ENCODE assay signal across 18 cellular contexts in genomic region chr6:103707596-103708325, GRCh38.
A peak's percentile ranks its signal among the peaks of the same experiment; 100 is the strongest.
DNase-seq lines count a peak whose midpoint lies in the region; ATAC-seq, FAIRE-seq and TF ChIP-seq lines count a peak whose summit lies in the region.
"Had no signal": no experiment of that assay in that cellular context is flagged by ENCODE, and none has a peak within 500 bp of the region (broad histone marks: within the 10 kb centered on the region; RNA-seq: fewer than 3 reads in every experiment).

No MANE protein-coding gene starts in this region.

- H2BK120ac ChIP-seq in trophoblast cell (ENCODE audit: insufficient read depth, low read length, poor library complexity): no peak overlapping the region

- H2BK12ac ChIP-seq in trophoblast cell (ENCODE audit: low read length): no peak overlapping the region

- H4K12ac ChIP-seq in trophoblast cell (ENCODE audit: low read depth, low read length): no peak overlapping the region

- intact Hi-C loops in HCT116 (cut with micrococcal nuclease) (no loop called here), endothelial cell of umbilical vein (cut with micrococcal nuclease) (loop anchor here (10.0 kb wide), 1 partner anchor 683 kb away; no protein-coding TSS in a partner anchor), esophagus muscularis mucosa (cut with DNase I) (no loop called here), prostate gland (cut with DNase I) (no loop called here)

- H3K27ac ChIP-seq in HCT116 (ENCODE audit: low read depth, low read length): no peak overlapping the region
- H3K27ac ChIP-seq in endothelial cell of umbilical vein (ENCODE audit: insufficient read depth, low read depth, low read length): no peak overlapping the region
- H3K27ac ChIP-seq in trophoblast cell (ENCODE audit: low read depth, low read length): no peak overlapping the region
- no peak overlapping the region for H3K27ac ChIP-seq in esophagus muscularis mucosa (replicated peaks in 1 of 4)
- no peak overlapping the region for H3K27ac ChIP-seq in prostate gland
- H3K27ac ChIP-seq: A549, C4-2B, HL-60, KMS-11 had no signal

- no peaks in the 10 kb centered on the region for H3K79me2 ChIP-seq in HCT116 (ENCODE audit: insufficient read depth, low read length)
- no peaks in the 10 kb centered on the region for H3K79me2 ChIP-seq in endothelial cell of umbilical vein (ENCODE audit: control insufficient read depth, insufficient read depth, low read length)
- no peaks in the 10 kb centered on the region for H3K79me2 ChIP-seq in trophoblast cell (ENCODE audit: control insufficient read depth, insufficient read depth, low read length, poor library complexity)

- CTCF ChIA-PET in HCT116 (lab: Charles Lee): no interaction called here
- CTCF ChIA-PET in endothelial cell of umbilical vein (lab: Charles Lee): no interaction called here

- no peaks in the 10 kb centered on the region for H3K79me1 ChIP-seq in trophoblast cell (ENCODE audit: low read length)

- H3K9me1 ChIP-seq in endothelial cell of umbilical vein (replicated peaks; ENCODE audit: control insufficient read depth, extremely low read depth, insufficient read depth, low read length): no peaks in the 10 kb centered on the region

- dilution Hi-C loops in endothelial cell of umbilical vein (cut with MboI; ENCODE audit: extremely low pct_ligation_motif_present, low sequenced_read_pairs): no loop called here

- no peak overlapping the region for H3K18ac ChIP-seq in trophoblast cell (ENCODE audit: low read length)

- no peaks in the 10 kb centered on the region for H3K9me2 ChIP-seq in HCT116 (ENCODE audit: insufficient read depth)

- H3K9ac ChIP-seq in HCT116 (ENCODE audit: low read length) (no peak overlapping the region), endothelial cell of umbilical vein (replicated peaks; ENCODE audit: extremely low read depth, insufficient read depth, low read length) (no peak overlapping the region), trophoblast cell (ENCODE audit: low read length) (no peak overlapping the region)
- H3K9ac ChIP-seq: KMS-11 had no signal

- POLR2A ChIA-PET in HCT116 (lab: Charles Lee): no interaction called here
- POLR2A ChIA-PET in endothelial cell of umbilical vein (lab: Charles Lee): no interaction called here

- RAD21 ChIA-PET in HCT116 (lab: Charles Lee; ENCODE audit: low non-redundant PET in 1 of 2, low total read pairs in 2 of 2, uncharacterized antibody in 2 of 2, unreplicated experiment in 2 of 2): no interaction called here

- BruUV-seq in HCT116 (replicated peaks; lab: Mats Ljungman, UMichigan) (no TSS peak), endothelial cell of umbilical vein (replicated peaks; lab: Mats Ljungman, UMichigan) (no TSS peak)

- H3K4me1 ChIP-seq in HCT116 (ENCODE audit: control insufficient read depth in 1 of 2, insufficient read depth in 2 of 2, low read length in 2 of 2) (no peaks in the 10 kb centered on the region), endothelial cell of umbilical vein (ENCODE audit: control insufficient read depth, extremely low read depth, insufficient read depth, low read length) (no peaks in the 10 kb centered on the region), trophoblast cell (ENCODE audit: control insufficient read depth in 1 of 2, insufficient read depth in 2 of 2, low read length in 2 of 2) (no peaks in the 10 kb centered on the region), esophagus muscularis mucosa (no peaks in the 10 kb centered on the region), prostate gland (replicated peaks) (no peaks in the 10 kb centered on the region)
- H3K4me1 ChIP-seq: A549, BE2C had no signal

- no peak for TF ChIP-seq EP300 in esophagus muscularis mucosa (IDR thresholded peaks at IDR 0.05)

- no peak overlapping the region for H3K14ac ChIP-seq in trophoblast cell (ENCODE audit: low read length)

- H2AK5ac ChIP-seq in trophoblast cell (ENCODE audit: low read length): no peak overlapping the region

- H3K4me3 ChIP-seq in HCT116 (replicated peaks in 1 of 2; ENCODE audit: low read depth in 1 of 2, low read length in 2 of 2) (no peak overlapping the region), endothelial cell of umbilical vein (replicated peaks in 1 of 3; ENCODE audit: insufficient read depth in 1 of 3, low read depth in 1 of 3, low read length in 3 of 3) (no peak overlapping the region), trophoblast cell (ENCODE audit: low read depth, low read length) (no peak overlapping the region), esophagus muscularis mucosa (no peak overlapping the region), prostate gland (no peak overlapping the region)
- H3K4me3 ChIP-seq: A549 had no signal

- H3K4ac ChIP-seq in trophoblast cell (ENCODE audit: low read depth, low read length): no peak overlapping the region

- H2AFZ ChIP-seq in HCT116 (ENCODE audit: low read depth, low read length, poor library complexity, severe bottlenecking): peak overlapping the region; percentile 0
- H2AFZ ChIP-seq in endothelial cell of umbilical vein (ENCODE audit: low read depth, low read length): no peak overlapping the region
- no peak overlapping the region for H2AFZ ChIP-seq in trophoblast cell (ENCODE audit: insufficient read depth, low read length, poor library complexity)

- H4K91ac ChIP-seq in trophoblast cell (ENCODE audit: low read depth, low read length): no peak overlapping the region

- H3K4me2 ChIP-seq in HCT116 (ENCODE audit: low read length): no peak overlapping the region
- H3K4me2 ChIP-seq in endothelial cell of umbilical vein (ENCODE audit: insufficient read depth, low read length): no peak overlapping the region
- no peak overlapping the region for H3K4me2 ChIP-seq in trophoblast cell (ENCODE audit: low read length)
- H3K4me2 ChIP-seq: A549, KMS-11 had no signal

- H3K27me3 ChIP-seq in HCT116 (ENCODE audit: insufficient read depth, low read length) (no peaks in the 10 kb centered on the region), endothelial cell of umbilical vein (ENCODE audit: control insufficient read depth in 2 of 2, insufficient read depth in 2 of 2, low read length in 2 of 2) (no peaks in the 10 kb centered on the region), trophoblast cell (ENCODE audit: insufficient read depth, low read length) (no peaks in the 10 kb centered on the region), esophagus muscularis mucosa (no peaks in the 10 kb centered on the region), prostate gland (replicated peaks; ENCODE audit: insufficient read depth) (no peaks in the 10 kb centered on the region)
- H3K27me3 ChIP-seq: BE2C had no signal

- H3K23ac ChIP-seq in trophoblast cell (ENCODE audit: low read length): no peak overlapping the region

- no peaks in the 10 kb centered on the region for H4K20me1 ChIP-seq in HCT116 (ENCODE audit: insufficient read depth)
- no peaks in the 10 kb centered on the region for H4K20me1 ChIP-seq in endothelial cell of umbilical vein (replicated peaks; ENCODE audit: control insufficient read depth, extremely low read depth, insufficient read depth, low read length)

- no peak for TF ChIP-seq RAD21 in HCT116 (IDR thresholded peaks at IDR 0.05; ENCODE audit: low read depth)

- ATAC-seq in HCT116: no peak
- ATAC-seq: A549 had no signal

- H4K8ac ChIP-seq in trophoblast cell (ENCODE audit: low read depth, low read length): no peak overlapping the region

- no peak overlapping the region for H2BK5ac ChIP-seq in trophoblast cell (ENCODE audit: low read depth, low read length, poor library complexity)

- H3K36me3 ChIP-seq in HCT116 (ENCODE audit: control insufficient read depth in 1 of 2, insufficient read depth in 2 of 2, low read length in 2 of 2) (no peaks in the 10 kb centered on the region), endothelial cell of umbilical vein (ENCODE audit: control insufficient read depth in 2 of 2, extremely low read depth in 1 of 2, insufficient read depth in 2 of 2, low read length in 2 of 2) (no peaks in the 10 kb centered on the region), trophoblast cell (ENCODE audit: control insufficient read depth in 1 of 2, insufficient read depth in 2 of 2, low read length in 2 of 2) (no peaks in the 10 kb centered on the region), esophagus muscularis mucosa (no peaks in the 10 kb centered on the region), prostate gland (no peaks in the 10 kb centered on the region)
- H3K36me3 ChIP-seq: BE2C had no signal

- TF ChIP-seq CTCF in HCT116 (IDR thresholded peaks at IDR 0.05 in 2 of 3, conservative IDR thresholded peaks at IDR 0.05 in 1 of 3; ENCODE audit: borderline replicate concordance in 1 of 3, insufficient read depth in 1 of 3, low read depth in 2 of 3, low read length in 2 of 3) (no peak), endothelial cell of umbilical vein (IDR thresholded peaks at IDR 0.05; ENCODE audit: extremely low read depth in 1 of 2, insufficient read depth in 1 of 2, low read depth in 1 of 2, low read length in 2 of 2) (no peak), esophagus muscularis mucosa (IDR thresholded peaks at IDR 0.05) (no peak), prostate gland (IDR thresholded peaks at IDR 0.05) (no peak)

- FAIRE-seq in endothelial cell of umbilical vein (lab: Jason Lieb, UNC): no peak
- FAIRE-seq: A549, G401.6, GM12892 had no signal

- WGBS in trophoblast cell (ENCODE audit: extremely low coverage, insufficient coverage, insufficient read length): no CpG with 5 or more reads among the region's 3 CpGs
- 78% methylated on average over 3 of the region's 3 CpGs for WGBS in esophagus muscularis mucosa
- 64% methylated on average over 3 of the region's 3 CpGs for WGBS in prostate gland

- DNase-seq in HCT116 (ENCODE audit: low read depth, low spot score) (no peak), NCI-H226 (peak; percentile 16), endothelial cell of umbilical vein (ENCODE audit: low read depth, low spot score) (no peak), trophoblast cell (peak; percentile 13 to 73), esophagus muscularis mucosa (ENCODE audit: extremely low spot score) (no peak), prostate gland (ENCODE audit: low spot score) (no peak), MV-4-11 (lab: John Stamatoyannopoulos, UW) (no peak)
- DNase-seq: BE2C; CD4-positive, alpha-beta memory T cell; DMS79; GOT3; H9 had no signal

- H3K9me3 ChIP-seq in HCT116 (ENCODE audit: control insufficient read depth in 1 of 2, insufficient read depth in 1 of 2, low read depth in 1 of 2, low read length in 2 of 2) (no peaks in the 10 kb centered on the region), endothelial cell of umbilical vein (replicated peaks; ENCODE audit: control insufficient read depth, insufficient read depth, low read length) (no peaks in the 10 kb centered on the region), trophoblast cell (ENCODE audit: insufficient read depth, low read depth, low read length) (no peaks in the 10 kb centered on the region), esophagus muscularis mucosa (no peaks in the 10 kb centered on the region), prostate gland (no peaks in the 10 kb centered on the region)
- H3K9me3 ChIP-seq: A549, BE2C had no signal

- TF ChIP-seq POLR2A in HCT116 (IDR thresholded peaks at IDR 0.05; ENCODE audit: borderline replicate concordance, extremely low read depth, insufficient read depth, insufficient read length) (no peak), endothelial cell of umbilical vein (IDR thresholded peaks at IDR 0.05; ENCODE audit: low read depth, low read length) (no peak), esophagus muscularis mucosa (IDR thresholded peaks at IDR 0.05; ENCODE audit: low read depth) (no peak), prostate gland (IDR thresholded peaks at IDR 0.05) (no peak)

TF ChIP-seq in endothelial cell of umbilical vein, 7 proteins besides CTCF, POLR2A, EP300 and RAD21 (continues in another document):
- peak; percentile 57 for TF ChIP-seq FOS (IDR thresholded peaks at IDR 0.05; ENCODE audit: borderline replicate concordance, insufficient read depth, low read length)

Comparison
In these comparisons a context has a peak if more than half of its experiments do, and no peak if none do; other contexts are left out.
1. DNase-seq: peak in NCI-H226 (single experiment) and trophoblast cell (2 of 2); none in HCT116 (single experiment), endothelial cell of umbilical vein (single experiment), esophagus muscularis mucosa (single experiment), prostate gland (single experiment) and MV-4-11 (single experiment).